ENCODE assay signal across 17 cellular contexts in the genomic region with DNA sequence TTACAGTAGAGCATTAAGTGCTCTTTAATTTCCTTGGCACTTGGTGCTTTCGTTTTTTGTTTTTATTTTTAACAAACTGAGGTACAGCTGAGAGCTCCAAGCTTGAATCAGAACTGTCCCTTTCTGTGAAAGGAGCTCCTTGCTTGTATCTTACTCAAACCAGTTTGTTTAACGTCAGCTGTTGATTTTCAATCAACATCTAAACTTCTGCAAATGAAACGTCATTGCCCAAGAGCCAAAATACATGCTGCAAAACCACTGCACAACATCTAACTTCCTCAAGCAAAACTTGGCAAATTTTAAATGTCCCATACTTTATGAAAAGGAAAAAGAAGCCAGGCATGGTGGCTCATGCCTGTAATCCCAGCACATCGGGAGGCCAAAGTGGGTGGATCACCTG. TPM values are rescaled to one million over a fixed set of nuclear protein-coding genes. Genes with fewer than 3 reads are reported as not detected.
"Had no signal": no experiment of that assay in that cellular context is flagged by ENCODE, and none has a peak within 500 bp of the region (broad histone marks: within the 10 kb centered on the region; RNA-seq: fewer than 3 reads in every experiment).

No MANE protein-coding gene starts in this region.

- DNase-seq: activated B cell treated with CpG ODN at 0.5 μM for 24 hours; activated CD4-positive, alpha-beta T cell treated with anti-CD3 and anti-CD28 coated beads for 48 hours; activated CD8-positive, alpha-beta memory T cell treated with anti-CD3 and anti-CD28 coated beads, Interleukin-2, amount 50 U/mL, for 48 hours; activated gamma-delta T cell; activated T-cell treated with anti-CD3 and anti-CD28 coated beads, Interleukin-2, amount 50 U/mL, for 72 hours; amniotic stem cell; erythroblast; gastrocnemius medialis; left cardiac atrium; nucleus accumbens; posterior cingulate gyrus; retina; small intestine; stimulated activated naive CD8-positive, alpha-beta T cell treated with anti-CD3 and anti-CD28 coated beads, Interleukin-15, amount 100 ng/mL, for 72 hours; T-helper 2 cell had no signal

- H3K27me3 ChIP-seq: gastrocnemius medialis had no signal

- ATAC-seq: activated T-cell treated with anti-CD3 and anti-CD28 coated beads, Interleukin-2, amount 50 U/mL, for 72 hours; natural killer cell treated with Interleukin-12 subunit alpha and Interleukin-12 subunit beta and Interleukin-15 and Interleukin-18, amount 100 ng/mL, for 72 hours; stimulated activated naive CD8-positive, alpha-beta T cell treated with anti-CD3 and anti-CD28 coated beads, Interleukin-15, amount 100 ng/mL, for 72 hours had no signal

- H3K4me3 ChIP-seq: gastrocnemius medialis had no signal

- H3K27ac ChIP-seq: gastrocnemius medialis had no signal

- H3K9me3 ChIP-seq: gastrocnemius medialis had no signal

- H3K36me3 ChIP-seq: gastrocnemius medialis had no signal

- H3K4me1 ChIP-seq: gastrocnemius medialis had no signal

RNA-seq across cellular contexts. Expression of a gene that starts 28.6 kb away (rescaled TPM):
- total RNA-seq: activated T-cell treated with anti-CD3 and anti-CD28 coated beads, Interleukin-2, amount 50 U/mL, for 72 hours; temporal lobe had no signal
